Comparison of ENCODE assay signal across 1 cellular context in genomic region chr1:24248859-24249258, GRCh38.
TF ChIP-seq lines count a peak whose summit lies in the region.

No MANE protein-coding gene starts in this region.

TF ChIP-seq in K562, 482 proteins besides CTCF, POLR2A, EP300 and RAD21 (continued from another document):
- peak; percentile 83 for TF ChIP-seq USF2 (CRISPR knock-in tag; IDR thresholded peaks at IDR 0.05)
